Comparison of ENCODE assay signal across 23 cellular contexts in the genomic region with DNA sequence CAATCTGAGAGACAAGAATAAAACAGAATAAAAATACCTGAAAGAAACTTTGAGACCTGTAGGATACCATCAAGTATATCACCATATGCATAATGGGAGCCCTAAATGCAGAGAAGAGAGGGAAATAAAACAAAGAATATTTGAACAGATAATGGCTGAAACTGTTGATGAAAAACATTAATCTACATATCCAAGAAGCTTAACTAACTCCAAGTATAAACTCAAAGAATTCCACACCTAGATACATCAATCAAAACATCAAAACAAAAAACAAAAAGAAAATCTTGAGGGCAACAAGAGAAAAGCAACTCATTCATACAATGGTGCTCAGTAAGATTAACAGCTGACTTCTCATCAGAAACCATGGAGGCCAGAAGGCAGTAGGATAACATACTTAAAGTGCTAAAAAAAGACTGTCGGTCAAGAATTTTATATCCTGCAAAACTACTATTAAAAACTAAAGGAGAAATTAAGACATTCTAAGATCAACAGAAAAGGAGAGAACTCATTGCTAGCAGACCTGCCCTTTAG.
"Had no signal": no experiment of that assay in that cellular context is flagged by ENCODE, and none has a peak within 500 bp of the region (broad histone marks: within the 10 kb centered on the region; RNA-seq: fewer than 3 reads in every experiment).

No MANE protein-coding gene starts in this region.

- H3K4me1 ChIP-seq: Peyer's patch, SJCRH30 had no signal

- ATAC-seq: Right ventricle myocardium inferior, SK-N-SH treated with all-trans-retinoic acid at 6 μM for 48 hours had no signal

- H3K4me3 ChIP-seq: MG63, PC-9, Peyer's patch, SJCRH30 had no signal

- DNase-seq: KG1, MG63, NCI-H1092, NCI-H1105 treated with DMSO at 0.1 percent for 48 hours, NCI-H1417 treated with DMSO at 0.1 percent for 48 hours, NCI-H187, NCI-H2029, NCI-H2081 treated with DMSO at 0.1 percent for 48 hours, NCI-H2171, NCI-H226, NCI-H446, NCI-H510A, NCI-H524 treated with DMSO at 0.1 percent for 48 hours, NCI-H69, NCI-H774, OCI-M1, PC-9, Peyer's patch, SHP77 treated with DMSO at 0.1 percent for 48 hours, SJCRH30, T-helper 1 cell had no signal

- H3K36me3 ChIP-seq: MG63, Peyer's patch, SJCRH30 had no signal

- H3K4me2 ChIP-seq: PC-9 had no signal

- H3K27ac ChIP-seq: PC-9, Peyer's patch, SJCRH30 had no signal

- H2AFZ ChIP-seq: PC-9 had no signal

- H3K27me3 ChIP-seq: MG63, Peyer's patch, SJCRH30 had no signal
